ENCODE assay signal across 17 cellular contexts in genomic region chr10:29063806-29064644, GRCh38.
DNase-seq lines count a peak whose midpoint lies in the region; ATAC-seq and TF ChIP-seq lines count a peak whose summit lies in the region.
"Had no signal": no experiment of that assay in that cellular context is flagged by ENCODE, and none has a peak within 500 bp of the region (broad histone marks: within the 10 kb centered on the region; RNA-seq: fewer than 3 reads in every experiment).

No MANE protein-coding gene starts in this region.

- H3K4me2 ChIP-seq in neural progenitor cell: no peak overlapping the region

- no peak overlapping the region for H3K4me3 ChIP-seq in neural progenitor cell
- H3K4me3 ChIP-seq in lower leg skin (ENCODE audit: low read depth, poor library complexity, severe bottlenecking): no peak overlapping the region
- H3K4me3 ChIP-seq in MG63: no peak overlapping the region
- H3K4me3 ChIP-seq: prostate gland, vagina had no signal

- H3F3A ChIP-seq in neural progenitor cell (ENCODE audit: low read depth): no peaks in the 10 kb centered on the region

- H3K36me3 Mint-ChIP-seq in chondrocyte (ENCODE audit: low read depth): no peaks in the 10 kb centered on the region
- H3K36me3 Mint-ChIP-seq in neural progenitor cell: no peaks in the 10 kb centered on the region
- H3K36me3 Mint-ChIP-seq: CD14-positive monocyte; memory B cell; stimulated activated effector memory CD8-positive, alpha-beta T cell treated with anti-CD3 and anti-CD28 coated beads, Interleukin-12 subunit alpha, Interleukin-12 subunit beta, amount 100 ng/mL, for 72 hours had no signal

- H3K9me3 ChIP-seq in neural progenitor cell (ENCODE audit: low read depth) (no peaks in the 10 kb centered on the region), MG63 (no peaks in the 10 kb centered on the region)
- H3K9me3 ChIP-seq: prostate gland, vagina had no signal

- H4K20me1 ChIP-seq in neural progenitor cell (ENCODE audit: low read depth): no peaks in the 10 kb centered on the region

- H3K36me3 ChIP-seq in neural progenitor cell: no peaks in the 10 kb centered on the region
- no peaks in the 10 kb centered on the region for H3K36me3 ChIP-seq in MG63
- H3K36me3 ChIP-seq: prostate gland, vagina had no signal

- TF ChIP-seq POLR2A in lower leg skin (IDR thresholded peaks at IDR 0.05): no peak

- ATAC-seq in HG02571 (IDR thresholded peaks at IDR 0.05; ENCODE audit: unreplicated experiment): no peak
- ATAC-seq in GM19324 (IDR thresholded peaks at IDR 0.05; ENCODE audit: low FRiP score, unreplicated experiment): no peak
- ATAC-seq: stimulated activated effector memory CD8-positive, alpha-beta T cell treated with anti-CD3 and anti-CD28 coated beads, Interleukin-12 subunit alpha, Interleukin-12 subunit beta, amount 100 ng/mL, for 72 hours had no signal

- H3K27ac Mint-ChIP-seq in chondrocyte (ENCODE audit: unreplicated experiment) (no peak overlapping the region), neural progenitor cell (peak overlapping the region; percentile 67)
- H3K27ac Mint-ChIP-seq: CD14-positive monocyte; memory B cell; stimulated activated effector memory CD8-positive, alpha-beta T cell treated with anti-CD3 and anti-CD28 coated beads, Interleukin-12 subunit alpha, Interleukin-12 subunit beta, amount 100 ng/mL, for 72 hours had no signal

- H3K27me3 Mint-ChIP-seq in chondrocyte (ENCODE audit: low read depth): peaks cover under 1% of the 10 kb centered on the region
- H3K27me3 Mint-ChIP-seq in neural progenitor cell (ENCODE audit: insufficient read depth, low read depth): peaks cover 2% of the 10 kb centered on the region
- H3K27me3 Mint-ChIP-seq: central memory CD8-positive, alpha-beta T cell; memory B cell had no signal

- DNase-seq in AG20443 (ENCODE audit: low spot score) (peak; percentile 17), NCI-H69 (lab: John Stamatoyannopoulos, UW) (peak; percentile 0), chondrocyte (ENCODE audit: low spot score) (no peak), neural progenitor cell (ENCODE audit: low spot score) (no peak), lower leg skin (ENCODE audit: low spot score in 2 of 2) (no peak), MG63 (no peak)
- DNase-seq: activated gamma-delta T cell treated with Interleukin-2 at 50 U/mL for 16 hours; erythroblast; stimulated activated CD4-positive, alpha-beta T cell treated with anti-CD3 and anti-CD28 coated beads, Interleukin-1b, Interleukin-23, amount 100 ng/mL, for 48 hours had no signal

- no peak overlapping the region for H3K9ac ChIP-seq in neural progenitor cell

- no peaks in the 10 kb centered on the region for H3K79me2 ChIP-seq in neural progenitor cell (ENCODE audit: low read depth)

- 70 to 72% methylated on average over 5 of the region's 5 CpGs for WGBS in lower leg skin, 2 donors

- H2AFZ ChIP-seq in neural progenitor cell (replicated peaks): peak overlapping the region; percentile 73

- no peaks in the 10 kb centered on the region for H3K9me3 Mint-ChIP-seq in chondrocyte (ENCODE audit: low read depth)
- no peaks in the 10 kb centered on the region for H3K9me3 Mint-ChIP-seq in neural progenitor cell
- H3K9me3 Mint-ChIP-seq: CD14-positive monocyte; central memory CD8-positive, alpha-beta T cell; memory B cell; stimulated activated effector memory CD8-positive, alpha-beta T cell treated with anti-CD3 and anti-CD28 coated beads, Interleukin-12 subunit alpha, Interleukin-12 subunit beta, amount 100 ng/mL, for 72 hours had no signal

- intact Hi-C loops in lower leg skin (cut with DNase I; ENCODE audit: low total_unique reads): no loop called here

- H3K4me3 Mint-ChIP-seq in chondrocyte (ENCODE audit: unreplicated experiment) (no peak overlapping the region), neural progenitor cell (no peak overlapping the region)
- H3K4me3 Mint-ChIP-seq: CD14-positive monocyte; central memory CD8-positive, alpha-beta T cell; memory B cell; stimulated activated effector memory CD8-positive, alpha-beta T cell treated with anti-CD3 and anti-CD28 coated beads, Interleukin-12 subunit alpha, Interleukin-12 subunit beta, amount 100 ng/mL, for 72 hours had no signal

- peaks cover 18% of the 10 kb centered on the region for H3K4me1 Mint-ChIP-seq in chondrocyte (ENCODE audit: low read depth)
- peaks cover 36% of the 10 kb centered on the region for H3K4me1 Mint-ChIP-seq in neural progenitor cell
- H3K4me1 Mint-ChIP-seq: CD14-positive monocyte; central memory CD8-positive, alpha-beta T cell; memory B cell; stimulated activated effector memory CD8-positive, alpha-beta T cell treated with anti-CD3 and anti-CD28 coated beads, Interleukin-12 subunit alpha, Interleukin-12 subunit beta, amount 100 ng/mL, for 72 hours had no signal

- peaks cover 13% of the 10 kb centered on the region for H3K4me1 ChIP-seq in neural progenitor cell
- H3K4me1 ChIP-seq: prostate gland, vagina had no signal

- H3K27ac ChIP-seq in neural progenitor cell: no peak overlapping the region
- H3K27ac ChIP-seq: prostate gland, vagina had no signal

- TF ChIP-seq CTCF in chondrocyte (IDR thresholded peaks at IDR 0.05) (peak; percentile 37), neural progenitor cell (IDR thresholded peaks at IDR 0.05) (no peak), lower leg skin (IDR thresholded peaks at IDR 0.05) (no peak)

- H3K27me3 ChIP-seq in neural progenitor cell (no peaks in the 10 kb centered on the region), MG63 (no peaks in the 10 kb centered on the region)
- H3K27me3 ChIP-seq: vagina had no signal

Comparison
In these comparisons a context has a peak if more than half of its experiments do, and no peak if none do; other contexts are left out.
1. DNase-seq: peak in AG20443 (single experiment) and NCI-H69 (single experiment); none in chondrocyte (single experiment), neural progenitor cell (single experiment), lower leg skin (0 of 2) and MG63 (single experiment).